ENCODE assay signal across 20 cellular contexts in the genomic region with DNA sequence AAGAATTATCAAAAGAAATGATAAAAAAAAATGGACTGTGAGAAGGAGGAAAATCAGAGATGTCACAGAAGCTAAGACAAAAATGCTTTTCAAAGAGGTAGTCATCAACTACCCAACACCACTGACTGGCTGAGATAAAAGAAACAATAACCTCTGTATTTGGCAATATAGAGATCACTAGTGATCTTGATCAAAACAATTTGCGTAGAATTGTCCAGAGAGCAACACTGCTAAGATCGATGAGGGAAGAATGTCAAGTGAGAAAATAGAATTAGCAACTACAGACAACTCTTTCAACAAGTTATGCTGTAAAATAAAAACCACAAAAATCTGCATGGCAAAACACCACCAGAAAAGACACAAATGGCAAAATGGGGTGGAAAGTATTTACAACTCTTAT.
DNase-seq lines count a peak whose midpoint lies in the region; ATAC-seq, FAIRE-seq and TF ChIP-seq lines count a peak whose summit lies in the region.
"Had no signal": no experiment of that assay in that cellular context is flagged by ENCODE, and none has a peak within 500 bp of the region (broad histone marks: within the 10 kb centered on the region; RNA-seq: fewer than 3 reads in every experiment).

No MANE protein-coding gene starts in this region.

- no peak for TF ChIP-seq EP300 in A549 (IDR thresholded peaks at IDR 0.05)

- H3K4me1 ChIP-seq in A549, result no peaks in the 10 kb centered on the region
- H3K4me1 ChIP-seq: Caco-2 had no signal

- FAIRE-seq in A549 (lab: Jason Lieb, UNC) (peak; percentile 51), H54 (lab: Jason Lieb, UNC) (peak; percentile 81), frontal cortex (lab: Jason Lieb, UNC) (no peak)
- FAIRE-seq: A204.1, D721Med, G401.6, GM12892, GM18507 had no signal

- no peak for TF ChIP-seq RAD21 in A549 (conservative IDR thresholded peaks at IDR 0.05 in 1 of 2, IDR thresholded peaks at IDR 0.05 in 1 of 2)

- TF ChIP-seq CTCF in A549 (IDR thresholded peaks at IDR 0.05) (no peak), subcutaneous adipose tissue (IDR thresholded peaks at IDR 0.05; ENCODE audit: low read depth) (peak; percentile 62)

- H3K9me3 ChIP-seq in A549, result no peaks in the 10 kb centered on the region
- H3K9me3 ChIP-seq: BLaER1 treated with 17β-estradiol and CSF1 and Interleukin-3, amounts not matched to agents 10 nM and 100 nM; Caco-2 had no signal

- ATAC-seq in A549, result no peak
- ATAC-seq in left cardiac atrium, result no peak
- ATAC-seq: CD8-positive, alpha-beta T cell had no signal

- TF ChIP-seq POLR2A in A549 (IDR thresholded peaks at IDR 0.05; ENCODE audit: low read length) (no peak), H54 (IDR thresholded peaks at IDR 0.05; ENCODE audit: low read depth, low read length) (no peak)

- DNase-seq in A549 (ENCODE audit: low read depth in 1 of 2, low spot score in 1 of 2) (no peak), H54 (ENCODE audit: insufficient read length, low spot score) (no peak), left cardiac atrium (no peak), frontal cortex (ENCODE audit: low spot score in 2 of 2) (no peak)
- DNase-seq: 8988T; AML-193; Caco-2; Calu3; CD4-positive, alpha-beta T cell; CD8-positive, alpha-beta T cell; DMS79 treated with DMSO at 0.1 percent for 48 hours; GF-D8 had no signal

- H3K4me2 ChIP-seq in A549, result no peak overlapping the region
- H3K4me2 ChIP-seq: BLaER1 treated with 17β-estradiol and CSF1 and Interleukin-3, amounts not matched to agents 10 nM and 100 nM had no signal

- intact Hi-C loops in left cardiac atrium (cut with DNase I), result no loop called here

- whole genome bisulfite sequencing in A549 (ENCODE audit: missing lambda C conversion rate), result 96% methylated on average over 2 of the region's 2 CpGs

- H3K27ac ChIP-seq in A549, result no peak overlapping the region
- H3K27ac ChIP-seq: BLaER1 treated with 17β-estradiol and CSF1 and Interleukin-3, amounts not matched to agents 10 nM and 100 nM; C4-2B had no signal

- CTCF ChIA-PET in A549 (lab: Yijun Ruan, JAX), result interaction anchor here (1.5 kb wide), 1 partner anchor 16 kb away, joined by 3 read pairs; no protein-coding TSS in a partner anchor

- H3K4me3 ChIP-seq in A549, result no peak overlapping the region
- H3K4me3 ChIP-seq: BLaER1 treated with 17β-estradiol and CSF1 and Interleukin-3, amounts not matched to agents 10 nM and 100 nM had no signal

- POLR2A ChIA-PET in A549 (lab: Yijun Ruan, JAX), result no interaction called here

TF ChIP-seq in A549, 52 proteins besides CTCF, POLR2A, EP300 and RAD21:
- TF ChIP-seq KDM1A (IDR thresholded peaks at IDR 0.05; ENCODE audit: low read depth), result no peak
- TF ChIP-seq, protein P1, sequence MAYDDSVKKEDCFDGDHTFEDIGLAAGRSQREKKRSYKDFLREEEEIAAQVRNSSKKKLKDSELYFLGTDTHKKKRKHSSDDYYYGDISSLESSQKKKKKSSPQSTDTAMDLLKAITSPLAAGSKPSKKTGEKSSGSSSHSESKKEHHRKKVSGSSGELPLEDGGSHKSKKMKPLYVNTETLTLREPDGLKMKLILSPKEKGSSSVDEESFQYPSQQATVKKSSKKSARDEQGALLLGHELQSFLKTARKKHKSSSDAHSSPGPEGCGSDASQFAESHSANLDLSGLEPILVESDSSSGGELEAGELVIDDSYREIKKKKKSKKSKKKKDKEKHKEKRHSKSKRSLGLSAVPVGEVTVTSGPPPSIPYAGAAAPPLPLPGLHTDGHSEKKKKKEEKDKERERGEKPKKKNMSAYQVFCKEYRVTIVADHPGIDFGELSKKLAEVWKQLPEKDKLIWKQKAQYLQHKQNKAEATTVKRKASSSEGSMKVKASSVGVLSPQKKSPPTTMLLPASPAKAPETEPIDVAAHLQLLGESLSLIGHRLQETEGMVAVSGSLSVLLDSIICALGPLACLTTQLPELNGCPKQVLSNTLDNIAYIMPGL (CRISPR knock-in tag; IDR thresholded peaks at IDR 0.05; ENCODE audit: borderline replicate concordance), result no peak
- TF ChIP-seq, protein P2, sequence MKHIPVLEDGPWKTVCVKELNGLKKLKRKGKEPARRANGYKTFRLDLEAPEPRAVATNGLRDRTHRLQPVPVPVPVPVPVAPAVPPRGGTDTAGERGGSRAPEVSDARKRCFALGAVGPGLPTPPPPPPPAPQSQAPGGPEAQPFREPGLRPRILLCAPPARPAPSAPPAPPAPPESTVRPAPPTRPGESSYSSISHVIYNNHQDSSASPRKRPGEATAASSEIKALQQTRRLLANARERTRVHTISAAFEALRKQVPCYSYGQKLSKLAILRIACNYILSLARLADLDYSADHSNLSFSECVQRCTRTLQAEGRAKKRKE (CRISPR knock-in tag; IDR thresholded peaks at IDR 0.05; ENCODE audit: low read depth), result no peak
- TF ChIP-seq SMC3 (IDR thresholded peaks at IDR 0.05), result no peak
- no peak for TF ChIP-seq ZSCAN20 (CRISPR knock-in tag; IDR thresholded peaks at IDR 0.05)
- TF ChIP-seq MAZ (IDR thresholded peaks at IDR 0.05; ENCODE audit: borderline replicate concordance, low read depth, low read length), result no peak
- TF ChIP-seq HOXB13 (CRISPR knock-in tag; IDR thresholded peaks at IDR 0.05; ENCODE audit: low read depth), result no peak
- TF ChIP-seq, protein P3, sequence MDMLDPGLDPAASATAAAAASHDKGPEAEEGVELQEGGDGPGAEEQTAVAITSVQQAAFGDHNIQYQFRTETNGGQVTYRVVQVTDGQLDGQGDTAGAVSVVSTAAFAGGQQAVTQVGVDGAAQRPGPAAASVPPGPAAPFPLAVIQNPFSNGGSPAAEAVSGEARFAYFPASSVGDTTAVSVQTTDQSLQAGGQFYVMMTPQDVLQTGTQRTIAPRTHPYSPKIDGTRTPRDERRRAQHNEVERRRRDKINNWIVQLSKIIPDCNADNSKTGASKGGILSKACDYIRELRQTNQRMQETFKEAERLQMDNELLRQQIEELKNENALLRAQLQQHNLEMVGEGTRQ (IDR thresholded peaks at IDR 0.05), result no peak
- TF ChIP-seq RARB (CRISPR knock-in tag; IDR thresholded peaks at IDR 0.05), result no peak
- TF ChIP-seq CHD4 (IDR thresholded peaks at IDR 0.05; ENCODE audit: borderline replicate concordance), result no peak
- no peak for TF ChIP-seq CHD2 (IDR thresholded peaks at IDR 0.05; ENCODE audit: low read length, partially characterized antibody)
- TF ChIP-seq NFE2L2 (conservative IDR thresholded peaks at IDR 0.05; ENCODE audit: low read length), result no peak
- TF ChIP-seq TFCP2L1 (CRISPR knock-in tag; IDR thresholded peaks at IDR 0.05), result no peak
- TF ChIP-seq CBX8 (IDR thresholded peaks at IDR 0.05), result no peak
- TF ChIP-seq, protein P4, sequence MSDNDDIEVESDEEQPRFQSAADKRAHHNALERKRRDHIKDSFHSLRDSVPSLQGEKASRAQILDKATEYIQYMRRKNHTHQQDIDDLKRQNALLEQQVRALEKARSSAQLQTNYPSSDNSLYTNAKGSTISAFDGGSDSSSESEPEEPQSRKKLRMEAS (IDR thresholded peaks at IDR 0.05), result no peak
- no peak for TF ChIP-seq KDM5A (IDR thresholded peaks at IDR 0.05)
- no peak for TF ChIP-seq BHLHE40 (IDR thresholded peaks at IDR 0.05; ENCODE audit: low read depth, low read length)
- TF ChIP-seq ESRRA (IDR thresholded peaks at IDR 0.05; ENCODE audit: borderline replicate concordance, low read length), result no peak
- no peak for TF ChIP-seq MYC (IDR thresholded peaks at IDR 0.05; ENCODE audit: borderline replicate concordance, low read length)
